ENCODE assay signal across 24 cellular contexts in the genomic region with DNA sequence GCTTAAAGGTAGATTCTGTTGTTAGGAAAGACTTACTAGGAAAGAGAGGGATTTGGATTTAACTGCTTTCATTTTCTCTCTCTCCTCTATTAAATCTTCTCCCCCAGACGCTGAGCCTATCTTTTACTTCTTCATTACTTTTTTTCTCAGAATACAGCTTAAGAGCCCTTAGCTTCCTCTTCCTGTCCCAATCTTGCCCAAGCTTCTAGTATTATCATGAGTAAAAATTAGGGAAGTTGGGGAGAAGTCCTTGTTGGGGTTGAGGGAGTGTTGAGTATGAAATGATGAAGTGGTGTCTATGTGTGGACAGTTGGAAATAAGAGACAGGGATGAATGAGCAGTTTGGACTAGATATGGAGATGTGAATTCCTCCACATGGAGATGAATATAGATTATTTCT. TPM values are rescaled to one million over a fixed set of nuclear protein-coding genes. Genes with fewer than 3 reads are reported as not detected.
DNase-seq lines count a peak whose midpoint lies in the region; ATAC-seq, FAIRE-seq and TF ChIP-seq lines count a peak whose summit lies in the region.
"Had no signal": no experiment of that assay in that cellular context is flagged by ENCODE, and none has a peak within 500 bp of the region (broad histone marks: within the 10 kb centered on the region; RNA-seq: fewer than 3 reads in every experiment).

No MANE protein-coding gene starts in this region.

- no peaks in the 10 kb centered on the region for H4K20me1 ChIP-seq in astrocyte (ENCODE audit: insufficient read depth, low read length)

- no peaks in the 10 kb centered on the region for H3K9me3 ChIP-seq in astrocyte (ENCODE audit: insufficient read depth, low read depth, low read length)
- H3K9me3 ChIP-seq: ovary, thyroid gland had no signal

- no peak overlapping the region for H3K4me2 ChIP-seq in astrocyte (ENCODE audit: low read length)
- H3K4me2 ChIP-seq: hepatocyte had no signal

- H3K9ac ChIP-seq in astrocyte (ENCODE audit: low read length): no peak overlapping the region

- H3K27ac ChIP-seq in astrocyte (ENCODE audit: low read depth, low read length): no peak overlapping the region
- H3K27ac ChIP-seq: cardiac muscle cell, epithelial cell of prostate, hepatocyte, ovary, thyroid gland had no signal

- intact Hi-C loops in sciatic nerve (cut with DNase I): loop anchor here (10.0 kb wide), 1 partner anchor 141 kb away; no protein-coding TSS in a partner anchor

- FAIRE-seq in astrocyte (lab: Jason Lieb, UNC): no peak
- FAIRE-seq: islet of Langerhans had no signal

- H2AFZ ChIP-seq in astrocyte (ENCODE audit: low read depth, low read length): no peak overlapping the region
- H2AFZ ChIP-seq: hepatocyte had no signal

- no peaks in the 10 kb centered on the region for H3K79me2 ChIP-seq in astrocyte (ENCODE audit: insufficient read depth, low read length)
- H3K79me2 ChIP-seq: hepatocyte had no signal

- H3K36me3 ChIP-seq in astrocyte (ENCODE audit: insufficient read depth, low read length): no peaks in the 10 kb centered on the region
- H3K36me3 ChIP-seq: ovary, thyroid gland had no signal

- TF ChIP-seq CTCF in astrocyte (IDR thresholded peaks at IDR 0.05; ENCODE audit: insufficient read depth, low read depth, low read length): no peak

- H3K4me3 ChIP-seq in astrocyte (ENCODE audit: insufficient read depth, low read depth, low read length): no peak overlapping the region
- H3K4me3 ChIP-seq: cardiac muscle cell, hepatocyte, ovary, thyroid gland had no signal

- no peak overlapping the region for H3K27ac Mint-ChIP-seq in astrocyte (ENCODE audit: unreplicated experiment)
- H3K27ac Mint-ChIP-seq: stimulated activated memory B cell treated with anti-CD40 and anti-IgM and Interleukin-4, amounts not matched to agents 10 μg/mL and 1 μg/mL and 100 μg/mL, for 72 hours had no signal

- H3K9me3 Mint-ChIP-seq in astrocyte (ENCODE audit: unreplicated experiment): no peaks in the 10 kb centered on the region
- H3K9me3 Mint-ChIP-seq: naive B cell; stimulated activated memory B cell treated with anti-CD40 and anti-IgM and Interleukin-4, amounts not matched to agents 10 μg/mL and 1 μg/mL and 100 μg/mL, for 72 hours had no signal

- H3K4me3 Mint-ChIP-seq in astrocyte (ENCODE audit: unreplicated experiment): peak overlapping the region; percentile 8
- H3K4me3 Mint-ChIP-seq: naive B cell; stimulated activated memory B cell treated with anti-CD40 and anti-IgM and Interleukin-4, amounts not matched to agents 10 μg/mL and 1 μg/mL and 100 μg/mL, for 72 hours had no signal

- H3K27me3 ChIP-seq in astrocyte (ENCODE audit: insufficient read depth, low read length): no peaks in the 10 kb centered on the region
- H3K27me3 ChIP-seq: cardiac muscle cell, hepatocyte, ovary, thyroid gland had no signal

- peak; percentile 64 for DNase-seq in GF-D8 (lab: John Stamatoyannopoulos, UW)
- peak; percentile 84 for DNase-seq in NOMO-1 treated with dmso at 0.1 percent for 144 hours (lab: John Stamatoyannopoulos, UW; ENCODE audit: unreplicated experiment)
- DNase-seq in astrocyte (ENCODE audit: low read depth): no peak
- no peak for DNase-seq in sciatic nerve (ENCODE audit: low spot score)
- no peak for DNase-seq in EL
- DNase-seq in activated naive CD4-positive, alpha-beta T cell (lab: John Stamatoyannopoulos, UW): no peak
- no peak for DNase-seq in NCI-H146 (lab: John Stamatoyannopoulos, UW)
- DNase-seq: activated CD4-positive, alpha-beta T cell treated with anti-CD3 and anti-CD28 coated beads, Interleukin-2, amount 50 U/mL, for 4 hours; activated naive CD4-positive, alpha-beta T cell treated with Interleukin-2 at 50 U/mL for 16 hours; amygdala; mesenchymal stem cell; naive B cell; NCI-H1436 treated with DMSO at 0.1 percent for 48 hours; NCI-H2171 treated with DMSO at 0.1 percent for 48 hours; NCI-H526; ovary; SHP77; stimulated activated CD4-positive, alpha-beta T cell treated with anti-CD3 and anti-CD28 coated beads, Interleukin-1b, Interleukin-23, amount 100 ng/mL, for 48 hours; thyroid gland had no signal

- peak; percentile 53 for ATAC-seq in sciatic nerve
- ATAC-seq: stimulated activated memory B cell treated with anti-CD40 and anti-IgM and Interleukin-4, amounts not matched to agents 10 μg/mL and 1 μg/mL and 100 μg/mL, for 72 hours had no signal

- H3K27me3 Mint-ChIP-seq in astrocyte (ENCODE audit: low read depth, unreplicated experiment): no peaks in the 10 kb centered on the region
- H3K27me3 Mint-ChIP-seq: stimulated activated memory B cell treated with anti-CD40 and anti-IgM and Interleukin-4, amounts not matched to agents 10 μg/mL and 1 μg/mL and 100 μg/mL, for 72 hours had no signal

- H3K4me1 Mint-ChIP-seq in astrocyte (ENCODE audit: low read depth, unreplicated experiment): no peaks in the 10 kb centered on the region
- H3K4me1 Mint-ChIP-seq: stimulated activated memory B cell treated with anti-CD40 and anti-IgM and Interleukin-4, amounts not matched to agents 10 μg/mL and 1 μg/mL and 100 μg/mL, for 72 hours had no signal

- H3K36me3 Mint-ChIP-seq in astrocyte (ENCODE audit: low read depth, unreplicated experiment): peaks cover 2% of the 10 kb centered on the region

- H3K4me1 ChIP-seq in astrocyte (ENCODE audit: insufficient read depth, low read length): no peaks in the 10 kb centered on the region
- H3K4me1 ChIP-seq: thyroid gland had no signal

RNA-seq across cellular contexts. Expression of a gene that starts 35.0 kb away (rescaled TPM):
- total RNA-seq in astrocyte: 17.5 and 19.6 TPM in 2 replicates
- 17.6 TPM for total RNA-seq in sciatic nerve

Comparison
In these comparisons a context has a peak if more than half of its experiments do, and no peak if none do; other contexts are left out.
1. DNase-seq: peak in GF-D8 (single experiment) and NOMO-1 treated with dmso at 0.1 percent for 144 hours (single experiment); none in astrocyte (single experiment), sciatic nerve (single experiment), EL (single experiment), activated naive CD4-positive, alpha-beta T cell (0 of 4) and NCI-H146 (single experiment).